Comparison of ENCODE assay signal across 9 cellular contexts in the genomic region with DNA sequence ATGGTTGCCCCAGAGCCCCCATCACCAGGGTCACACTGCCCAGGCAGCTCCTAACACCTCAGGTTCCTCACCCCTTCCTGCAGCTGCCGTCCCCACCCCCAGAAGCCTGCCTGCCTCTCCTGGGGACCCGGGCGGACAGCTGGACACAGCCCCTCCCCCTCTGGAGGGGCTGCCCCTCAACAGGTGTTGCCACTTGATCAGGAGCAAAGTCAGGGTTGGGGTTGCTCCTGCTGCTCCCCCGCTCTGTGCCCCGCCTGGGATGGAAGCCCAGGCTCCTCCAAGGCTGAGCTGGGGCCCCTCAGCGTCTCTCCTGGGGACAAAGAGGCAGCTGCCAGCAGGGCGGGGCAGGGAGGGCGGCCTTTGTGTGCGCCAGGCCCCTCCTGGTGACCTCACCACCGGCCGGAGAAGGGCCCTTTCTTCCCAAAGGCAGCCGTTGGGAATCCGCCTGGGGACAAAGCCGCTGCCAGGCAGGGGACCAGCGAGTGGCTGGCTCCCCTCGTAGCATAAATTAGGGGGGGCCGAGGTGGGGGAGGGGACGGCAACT. TPM values are rescaled to one million over a fixed set of nuclear protein-coding genes. Genes with fewer than 3 reads are reported as not detected.
A peak's percentile ranks its signal among the peaks of the same experiment; 100 is the strongest.
DNase-seq lines count a peak whose midpoint lies in the region; ATAC-seq and TF ChIP-seq lines count a peak whose summit lies in the region.
"Had no signal": no experiment of that assay in that cellular context is flagged by ENCODE, and none has a peak within 500 bp of the region (broad histone marks: within the 10 kb centered on the region; RNA-seq: fewer than 3 reads in every experiment).

No MANE protein-coding gene starts in this region.

- H3K4me3 ChIP-seq in testis, result no peak overlapping the region

- peaks cover 73% of the 10 kb centered on the region for H3K4me1 ChIP-seq in testis

- no peaks in the 10 kb centered on the region for H3K36me3 ChIP-seq in testis (ENCODE audit: low read depth, missing control alignments)

- intact Hi-C loops in testis (cut with DNase I; ENCODE audit: low total_unique reads), result no loop called here

- H3K9me3 ChIP-seq in testis, result no peaks in the 10 kb centered on the region

- TF ChIP-seq CTCF in testis (IDR thresholded peaks at IDR 0.05), result no peak

- no peak for TF ChIP-seq POLR2A in testis (IDR thresholded peaks at IDR 0.05)

- no peak for ATAC-seq in GM21825 (IDR thresholded peaks at IDR 0.05; ENCODE audit: unreplicated experiment)
- no peak for ATAC-seq in HG03460 (IDR thresholded peaks at IDR 0.05; ENCODE audit: unreplicated experiment)

- WGBS in testis, 2 donors, result 17 to 27% methylated on average over 4 to 18 of the region's 18 CpGs

- peak overlapping the region; percentile 96 for H3K27ac ChIP-seq in angular gyrus (ENCODE audit: low read depth, low read length)
- H3K27ac ChIP-seq in layer of hippocampus (ENCODE audit: low read depth, low read length), result peak overlapping the region; percentile 93
- peak overlapping the region in 1 of 2 donors; percentile 66 for H3K27ac ChIP-seq in testis
- H3K27ac ChIP-seq: parathyroid adenoma had no signal

- H3K27me3 ChIP-seq in layer of hippocampus (ENCODE audit: control insufficient read depth, insufficient read depth, low read length) (no peaks in the 10 kb centered on the region), testis (no peaks in the 10 kb centered on the region)

- DNase-seq in LHCN-M2 (ENCODE audit: low read depth) (peak; percentile 93), testis (peak; percentile 61), SKM-1 treated with dmso at 0.1 percent for 144 hours (lab: John Stamatoyannopoulos, UW; ENCODE audit: unreplicated experiment) (no peak)
- DNase-seq: activated CD4-positive, alpha-beta T cell treated with anti-CD3 and anti-CD28 coated beads for 1 hour had no signal

RNA-seq across cellular contexts. Expression of a gene that starts 13.6 kb away (rescaled TPM):
- total RNA-seq in LHCN-M2 (2014; rRNA removed) (20.3 and 21.6 TPM in 2 replicates), testis (10 to 100 TPM; 19.1 to 29.8 TPM)
- 13.0 TPM for polyA plus RNA-seq in LHCN-M2 (2012)
- 12.1 TPM for polyA plus RNA-seq in testis (ENCODE audit: insufficient read depth, low read depth, low replicate concordance)

RNA-seq across cellular contexts. Expression of a gene that starts 19.8 kb away (rescaled TPM):
- total RNA-seq in LHCN-M2 (2014; rRNA removed), result 33.0 and 33.8 TPM in 2 replicates
- 10.6 TPM for polyA plus RNA-seq in LHCN-M2 (2012)
- 100 to 1,000 TPM in 1 of 2 donors, 10 to 100 TPM in 1; 63.4 to 124 TPM for total RNA-seq in testis
- polyA plus RNA-seq in testis (ENCODE audit: insufficient read depth, low read depth, low replicate concordance), result 202 TPM

RNA-seq across cellular contexts. Expression of a gene that starts 20.0 kb away (rescaled TPM):
- 17.7 and 46.7 TPM in 2 replicates for total RNA-seq in LHCN-M2 (2014; rRNA removed)
- 113 TPM for polyA plus RNA-seq in LHCN-M2 (2012)
- total RNA-seq in testis, result 1,000 to 10,000 TPM; 1,148 to 1,322 TPM
- 504 TPM for polyA plus RNA-seq in testis (ENCODE audit: insufficient read depth, low read depth, low replicate concordance)

RNA-seq across cellular contexts. Expression of a gene that starts 20.1 kb away (rescaled TPM):
- total RNA-seq in LHCN-M2 (2014; rRNA removed), result 43.7 and 59.7 TPM in 2 replicates
- 53.2 TPM for polyA plus RNA-seq in LHCN-M2 (2012)
- 10 to 100 TPM; 28.9 to 68.7 TPM for total RNA-seq in testis
- 152 TPM for polyA plus RNA-seq in testis (ENCODE audit: insufficient read depth, low read depth, low replicate concordance)

Comparison
In these comparisons a context has a peak if more than half of its experiments do, and no peak if none do; other contexts are left out.
1. RNA of a gene that starts 20.0 kb away (total RNA-seq): 1,148 to 1,322 TPM in testis; 17.7 to 46.7 TPM in LHCN-M2; every median in the first group is over 10 times any median in the second.